ENCODE assay signal across 8 cellular contexts in the genomic region with DNA sequence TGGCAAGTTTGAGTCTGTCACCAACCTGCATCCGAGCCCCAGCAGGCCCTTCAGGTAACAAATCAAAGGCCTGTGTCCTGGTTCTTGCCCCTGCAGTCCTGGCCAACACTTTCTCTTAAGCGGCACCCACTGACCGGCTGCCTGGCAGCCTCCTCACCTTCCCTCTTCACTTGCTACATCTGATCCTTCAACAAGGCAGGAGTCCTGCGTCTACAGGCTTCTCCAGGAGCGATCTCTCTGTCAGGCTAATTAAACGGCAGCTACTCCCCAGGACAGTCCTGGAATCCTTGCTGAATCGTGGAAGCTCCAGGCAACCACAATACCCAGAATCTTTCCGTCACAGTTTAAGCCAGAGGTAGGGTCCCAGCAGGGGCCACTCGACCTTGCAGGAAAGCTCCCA.
"Had no signal": no experiment of that assay in that cellular context is flagged by ENCODE, and none has a peak within 500 bp of the region (broad histone marks: within the 10 kb centered on the region; RNA-seq: fewer than 3 reads in every experiment).

No MANE protein-coding gene starts in this region.

- H3K4me3 Mint-ChIP-seq: activated T-helper 1 cell treated with anti-CD3 and anti-CD28 coated beads, Interleukin-12 subunit alpha, Interleukin-12 subunit beta, Interleukin-2, Interleukin-4 antibody, amounts not matched to agents 30 ng/mL and 10 ng/mL and 1 ng/mL, durations not matched to agents 14 hours and 24 hours and 36 hours; T-helper 2 cell treated with Interferon-gamma antibody and Interleukin-4, amounts not matched to agents 5 μg/mL and 100 μg/mL, for 36 hours had no signal

- H3K27me3 ChIP-seq: pancreas, tibial nerve had no signal

- H3K9me3 ChIP-seq: adrenal gland, pancreas, tibial nerve had no signal

- H3K4me3 ChIP-seq: adrenal gland, pancreas, tibial nerve had no signal

- H3K9me3 Mint-ChIP-seq: activated T-helper 1 cell treated with anti-CD3 and anti-CD28 coated beads, Interleukin-12 subunit alpha, Interleukin-12 subunit beta, Interleukin-2, Interleukin-4 antibody, amounts not matched to agents 30 ng/mL and 10 ng/mL and 1 ng/mL, durations not matched to agents 14 hours and 24 hours and 36 hours; T-helper 2 cell treated with Interferon-gamma antibody and Interleukin-4, amounts not matched to agents 5 μg/mL and 100 μg/mL, for 36 hours had no signal

- H3K27ac ChIP-seq: adrenal gland, pancreas, tibial nerve had no signal

- H3K27ac Mint-ChIP-seq: activated T-helper 1 cell treated with anti-CD3 and anti-CD28 coated beads, Interleukin-12 subunit alpha, Interleukin-12 subunit beta, Interleukin-2, Interleukin-4 antibody, amounts not matched to agents 30 ng/mL and 10 ng/mL and 1 ng/mL, durations not matched to agents 14 hours and 24 hours and 36 hours; T-helper 2 cell treated with Interferon-gamma antibody and Interleukin-4, amounts not matched to agents 5 μg/mL and 100 μg/mL, for 36 hours had no signal

- H3K4me1 ChIP-seq: adrenal gland, pancreas had no signal

- DNase-seq: activated naive CD4-positive, alpha-beta T cell treated with anti-CD3 and anti-CD28 coated beads, Interleukin-2, amount 50 U/mL, for 16 hours; cerebellar nuclear complex; glutamatergic neuron had no signal

- H3K36me3 ChIP-seq: adrenal gland, pancreas, tibial nerve had no signal
